In the genomic region with DNA sequence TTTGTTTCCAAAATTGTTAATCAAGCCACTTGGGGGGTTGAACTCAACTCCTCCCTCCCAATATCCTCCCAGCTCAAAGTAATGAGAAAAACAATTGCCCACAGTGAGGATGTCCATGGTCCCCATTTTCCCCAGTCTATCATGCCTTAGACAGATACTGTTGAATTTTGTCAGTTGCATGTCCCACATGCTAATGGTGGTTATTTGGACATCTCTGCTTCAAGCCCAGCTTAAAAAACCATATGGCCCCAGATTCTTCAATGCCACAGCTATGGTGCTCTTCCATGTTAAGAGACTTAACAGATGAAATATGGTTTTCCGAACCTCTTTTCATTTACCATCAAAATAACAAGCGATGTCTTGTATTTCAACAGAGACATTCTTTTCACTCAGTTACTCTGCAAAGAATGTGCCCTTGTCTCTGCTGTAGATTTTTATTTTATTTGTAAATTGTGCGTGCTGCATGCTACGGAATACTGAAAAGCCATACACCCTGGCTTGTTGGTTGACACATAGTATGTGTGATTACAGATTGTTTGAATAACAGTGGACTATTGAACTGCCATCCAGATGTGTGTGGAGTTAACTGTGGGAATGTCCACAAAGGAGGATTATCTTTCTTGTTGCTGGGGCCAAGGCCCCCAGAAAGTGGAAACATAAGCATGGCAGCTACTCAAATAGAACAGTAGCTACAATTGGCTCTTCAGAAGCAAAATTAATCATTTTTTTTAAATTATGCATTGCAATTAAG, we compare ENCODE assay signal across 31 cellular contexts.
"Had no signal": no experiment of that assay in that cellular context is flagged by ENCODE, and none has a peak within 500 bp of the region (broad histone marks: within the 10 kb centered on the region; RNA-seq: fewer than 3 reads in every experiment).

No MANE protein-coding gene starts in this region.

- DNase-seq: activated CD4-positive, alpha-beta T cell treated with anti-CD3 and anti-CD28 coated beads for 36 hours; activated CD4-positive, alpha-beta T cell treated with anti-CD3 and anti-CD28 coated beads, Interleukin-2, amount 50 U/mL, for 4 hours; activated CD8-positive, alpha-beta memory T cell treated with anti-CD3 and anti-CD28 coated beads for 24 hours; activated CD8-positive, alpha-beta memory T cell treated with anti-CD3 and anti-CD28 coated beads, Interleukin-2, amount 50 U/mL, for 4 hours; activated naive CD4-positive, alpha-beta T cell; activated T-cell treated with anti-CD3 and anti-CD28 coated beads, Interleukin-2, amount 50 U/mL, for 24 hours; adrenal gland; brain microvascular endothelial cell; caudate nucleus; effector memory CD4-positive, alpha-beta T cell; left ventricle myocardium inferior; mammary epithelial cell; midbrain; nucleus accumbens; stimulated activated CD4-positive, alpha-beta T cell treated with anti-CD3 and anti-CD28 coated beads, Interleukin-4, amount 100 ng/mL, for 1 hour; substantia nigra; T-cell; tibial artery; WERI-Rb-1 had no signal

- H3K4me1 Mint-ChIP-seq: activated CD4-positive, alpha-beta T cell treated with anti-CD3 and anti-CD28 coated beads for 36 hours; T-cell had no signal

- H3K9me3 Mint-ChIP-seq: activated T-cell treated with anti-CD3 and anti-CD28 coated beads, Interleukin-2, amount 50 U/mL, for 24 hours; activated T-helper 2 cell treated with anti-CD3 and anti-CD28 coated beads, Interferon-gamma antibody, Interleukin-2, Interleukin-4, amounts not matched to agents 10 μg/mL and 5 μg/mL and 100 μg/mL, durations not matched to agents 14 hours and 24 hours and 36 hours; natural killer cell treated with Interleukin-12 subunit alpha and Interleukin-12 subunit beta and Interleukin-15 and Interleukin-18, amount 100 ng/mL, for 72 hours; T-cell; T-helper 2 cell treated with Interferon-gamma antibody and Interleukin-4, amounts not matched to agents 5 μg/mL and 100 μg/mL, for 36 hours had no signal

- H3K36me3 Mint-ChIP-seq: natural killer cell treated with Interleukin-12 subunit alpha and Interleukin-12 subunit beta and Interleukin-15 and Interleukin-18, amount 100 ng/mL, for 72 hours had no signal

- H3K27me3 Mint-ChIP-seq: activated CD4-positive, alpha-beta T cell treated with anti-CD3 and anti-CD28 coated beads for 36 hours; activated naive CD8-positive, alpha-beta T cell; activated T-cell treated with anti-CD3 and anti-CD28 coated beads, Interleukin-2, amount 50 U/mL, for 24 hours; natural killer cell treated with Interleukin-12 subunit alpha and Interleukin-12 subunit beta and Interleukin-15 and Interleukin-18, amount 100 ng/mL, for 72 hours; stimulated activated naive CD8-positive, alpha-beta T cell treated with anti-CD3 and anti-CD28 coated beads, Interleukin-15, Interleukin-2, amounts not matched to agents 100 ng/mL and 50 ng/mL, for 24 hours; T-cell had no signal

- H3K27me3 ChIP-seq: adrenal gland, ascending aorta, brain microvascular endothelial cell, esophagus muscularis mucosa, gastroesophageal sphincter, tibial artery had no signal

- H3K9me3 ChIP-seq: adrenal gland, ascending aorta, esophagus muscularis mucosa, gastroesophageal sphincter, left ventricle myocardium inferior, tibial artery had no signal

- H3K4me3 Mint-ChIP-seq: activated CD4-positive, alpha-beta T cell treated with anti-CD3 and anti-CD28 coated beads for 36 hours; activated naive CD8-positive, alpha-beta T cell; activated T-cell treated with anti-CD3 and anti-CD28 coated beads, Interleukin-2, amount 50 U/mL, for 24 hours; natural killer cell treated with Interleukin-12 subunit alpha and Interleukin-12 subunit beta and Interleukin-15 and Interleukin-18, amount 100 ng/mL, for 72 hours; stimulated activated naive CD8-positive, alpha-beta T cell treated with anti-CD3 and anti-CD28 coated beads, Interleukin-15, Interleukin-2, amounts not matched to agents 100 ng/mL and 50 ng/mL, for 24 hours; T-cell; T-helper 2 cell treated with Interferon-gamma antibody and Interleukin-4, amounts not matched to agents 5 μg/mL and 100 μg/mL, for 36 hours had no signal

- H3K36me3 ChIP-seq: adrenal gland, ascending aorta, brain microvascular endothelial cell, esophagus muscularis mucosa, gastroesophageal sphincter, left ventricle myocardium inferior, tibial artery, WERI-Rb-1 had no signal

- H3K4me3 ChIP-seq: adrenal gland, ascending aorta, esophagus muscularis mucosa, gastroesophageal sphincter, left ventricle myocardium inferior, smooth muscle cell, tibial artery had no signal

- H3K4me1 ChIP-seq: adrenal gland, ascending aorta had no signal

- H3K27ac ChIP-seq: adrenal gland, ascending aorta, brain microvascular endothelial cell, esophagus muscularis mucosa, gastroesophageal sphincter, left ventricle myocardium inferior, parathyroid adenoma, tibial artery, WERI-Rb-1 had no signal

- H3K27ac Mint-ChIP-seq: activated CD4-positive, alpha-beta T cell treated with anti-CD3 and anti-CD28 coated beads for 36 hours; activated naive CD8-positive, alpha-beta T cell; activated T-cell treated with anti-CD3 and anti-CD28 coated beads, Interleukin-2, amount 50 U/mL, for 24 hours; activated T-helper 2 cell treated with anti-CD3 and anti-CD28 coated beads, Interferon-gamma antibody, Interleukin-2, Interleukin-4, amounts not matched to agents 10 μg/mL and 5 μg/mL and 100 μg/mL, durations not matched to agents 14 hours and 24 hours and 36 hours; natural killer cell treated with Interleukin-12 subunit alpha and Interleukin-12 subunit beta and Interleukin-15 and Interleukin-18, amount 100 ng/mL, for 72 hours; stimulated activated naive CD8-positive, alpha-beta T cell treated with anti-CD3 and anti-CD28 coated beads, Interleukin-15, Interleukin-2, amounts not matched to agents 100 ng/mL and 50 ng/mL, for 24 hours; T-cell; T-helper 2 cell treated with Interferon-gamma antibody and Interleukin-4, amounts not matched to agents 5 μg/mL and 100 μg/mL, for 36 hours had no signal

- ATAC-seq: activated CD4-positive, alpha-beta T cell treated with anti-CD3 and anti-CD28 coated beads for 36 hours; gastroesophageal sphincter; natural killer cell treated with Interleukin-12 subunit alpha and Interleukin-12 subunit beta and Interleukin-15 and Interleukin-18, amount 100 ng/mL, for 72 hours; sciatic nerve; SK-N-SH treated with all-trans-retinoic acid at 6 μM for 48 hours; T-cell had no signal
